13 cellular contexts compared by ENCODE assay signal in genomic region chr5:134116291-134116690, GRCh38. TPM values are rescaled to one million over a fixed set of nuclear protein-coding genes. Genes with fewer than 3 reads are reported as not detected.
DNase-seq lines count a peak whose midpoint lies in the region; ATAC-seq, FAIRE-seq and TF ChIP-seq lines count a peak whose summit lies in the region.
"Had no signal": no experiment of that assay in that cellular context is flagged by ENCODE, and none has a peak within 500 bp of the region (broad histone marks: within the 10 kb centered on the region; RNA-seq: fewer than 3 reads in every experiment).

No MANE protein-coding gene starts in this region.

- no peak for TF ChIP-seq POLR2A in GM12878 (IDR thresholded peaks at IDR 0.05; ENCODE audit: low read depth, low read length)

- H3K27me3 ChIP-seq in CD8-positive, alpha-beta memory T cell (ENCODE audit: insufficient read depth, low read length, poor library complexity, severe bottlenecking), result no peaks in the 10 kb centered on the region
- no peaks in the 10 kb centered on the region; a peak in 1 of 4 replicates for H3K27me3 ChIP-seq in GM12878 (replicated peaks in 1 of 2; ENCODE audit: control insufficient read depth in 2 of 2, insufficient read depth in 2 of 2, low read length in 1 of 2)
- H3K27me3 ChIP-seq: body of pancreas, testis had no signal

- peak overlapping the region; percentile 62 for H3K27ac ChIP-seq in CD8-positive, alpha-beta memory T cell (ENCODE audit: low read depth, low read length)
- no peak overlapping the region for H3K27ac ChIP-seq in GM12878 (ENCODE audit: control insufficient read depth, insufficient read depth)

- peaks cover 36 to 65% (median 37%) of the 10 kb centered on the region in 3 donors for H3K36me3 Mint-ChIP-seq in CD8-positive, alpha-beta memory T cell
- peaks cover 15% of the 10 kb centered on the region for H3K36me3 Mint-ChIP-seq in nephron (ENCODE audit: low read depth)
- peaks cover 0 to 5% of the 10 kb centered on the region in 2 donors for H3K36me3 Mint-ChIP-seq in stimulated activated naive B cell treated with anti-CD40 and anti-IgM and Interleukin-4, amounts not matched to agents 10 μg/mL and 1 μg/mL and 100 μg/mL, for 72 hours

- SMC1A ChIA-PET in GM12878 (lab: Charles Lee; ENCODE audit: uncharacterized antibody, unreplicated experiment), result interaction anchor here (1.4 to 11.4 kb wide), 2 partner anchors 16 to 77 kb away, joined by 3 to 152 read pairs; no protein-coding TSS in a partner anchor

- no peak for DNase-seq in CD8-positive, alpha-beta memory T cell
- DNase-seq in Jurkat, Clone E6-1 (ENCODE audit: low read depth, low spot score), result no peak
- DNase-seq in GM12878 (ENCODE audit: low read depth, low spot score), result no peak
- no peak for DNase-seq in NCI-H82 treated with DMSO at 0.1 percent for 48 hours (lab: John Stamatoyannopoulos, UW; ENCODE audit: unreplicated experiment)
- DNase-seq in stimulated activated naive B cell treated with anti-CD40 and anti-IgM and Interleukin-4, amounts not matched to agents 10 μg/mL and 1 μg/mL and 100 μg/mL, for 72 hours, result no peak
- DNase-seq in NCI-H1930 (lab: John Stamatoyannopoulos, UW), result no peak
- no peak for DNase-seq in foreskin fibroblast
- DNase-seq: NCI-H510A, T-helper 9 cell had no signal

- peaks cover 53% of the 10 kb centered on the region for H3K36me3 ChIP-seq in CD8-positive, alpha-beta memory T cell (ENCODE audit: insufficient read depth, low read length)
- H3K36me3 ChIP-seq in GM12878 (ENCODE audit: control insufficient read depth in 2 of 2, insufficient read depth in 2 of 2, low read length in 1 of 2), result peaks cover 0 to 3% of the 10 kb centered on the region in 2 experiments; a peak in 1 of 4 replicates

- H3K9ac ChIP-seq in GM12878 (ENCODE audit: control insufficient read depth, insufficient read depth, low read length), result peak overlapping the region; percentile 15; the same call in 1 of the 2 replicates

- H3K27me3 Mint-ChIP-seq in CD8-positive, alpha-beta memory T cell, result no peaks in the 10 kb centered on the region
- peaks cover 55% of the 10 kb centered on the region for H3K27me3 Mint-ChIP-seq in nephron (ENCODE audit: low read depth)
- H3K27me3 Mint-ChIP-seq in stimulated activated naive B cell treated with anti-CD40 and anti-IgM and Interleukin-4, amounts not matched to agents 10 μg/mL and 1 μg/mL and 100 μg/mL, for 72 hours, result peaks cover 18 to 27% of the 10 kb centered on the region in 2 donors

- H3K27ac Mint-ChIP-seq in CD8-positive, alpha-beta memory T cell, result peak overlapping the region; percentile 69 to 99 (median 94)
- no peak overlapping the region for H3K27ac Mint-ChIP-seq in nephron
- no peak overlapping the region for H3K27ac Mint-ChIP-seq in stimulated activated naive B cell treated with anti-CD40 and anti-IgM and Interleukin-4, amounts not matched to agents 10 μg/mL and 1 μg/mL and 100 μg/mL, for 72 hours

- no peak for ATAC-seq in GM12878
- no peak for ATAC-seq in stimulated activated naive B cell treated with anti-CD40 and anti-IgM and Interleukin-4, amounts not matched to agents 10 μg/mL and 1 μg/mL and 100 μg/mL, for 72 hours (replicated peaks)

- no peaks in the 10 kb centered on the region for H4K20me1 ChIP-seq in GM12878 (ENCODE audit: control insufficient read depth, insufficient read depth)

- intact Hi-C loops in GM12878 (cut with micrococcal nuclease; ENCODE audit: unreplicated experiment), result no loop called here

- peaks cover 64 to 78% (median 72%) of the 10 kb centered on the region in 3 donors for H3K4me1 Mint-ChIP-seq in CD8-positive, alpha-beta memory T cell
- H3K4me1 Mint-ChIP-seq in nephron, result peaks cover 18% of the 10 kb centered on the region
- peaks cover 16 to 20% of the 10 kb centered on the region in 2 donors for H3K4me1 Mint-ChIP-seq in stimulated activated naive B cell treated with anti-CD40 and anti-IgM and Interleukin-4, amounts not matched to agents 10 μg/mL and 1 μg/mL and 100 μg/mL, for 72 hours

- in situ Hi-C loops in GM12878 (cut with MboI), result no loop called here

- TF ChIP-seq CTCF in GM12878 (IDR thresholded peaks at IDR 0.05 in 2 of 3, conservative IDR thresholded peaks at IDR 0.05 in 1 of 3; ENCODE audit: control insufficient read depth in 2 of 3, extremely low read depth in 1 of 3, insufficient read depth in 1 of 3, low read depth in 3 of 3, low read length in 3 of 3) (no peak), nephron (IDR thresholded peaks at IDR 0.05; ENCODE audit: unreplicated experiment in 3 of 3) (no peak), foreskin fibroblast (IDR thresholded peaks at IDR 0.05; ENCODE audit: low read depth, low read length) (no peak)

- H3K79me2 ChIP-seq in GM12878 (ENCODE audit: control insufficient read depth, insufficient read depth, low read length), result peaks cover 23% of the 10 kb centered on the region

- peak overlapping the region; percentile 80 for H3K4me2 ChIP-seq in GM12878 (ENCODE audit: control insufficient read depth, insufficient read depth)

- no peak for TF ChIP-seq RAD21 in GM12878 (IDR thresholded peaks at IDR 0.05; ENCODE audit: insufficient read depth, low read depth, low read length)

- H3K4me3 ChIP-seq in CD8-positive, alpha-beta memory T cell (ENCODE audit: low read length), result peak overlapping the region; percentile 95
- H3K4me3 ChIP-seq in Jurkat, Clone E6-1 (ENCODE audit: low read length), result peak overlapping the region; percentile 78
- H3K4me3 ChIP-seq in GM12878, result peak overlapping the region; percentile 83; the same call in 1 of the 2 replicates
- H3K4me3 ChIP-seq in foreskin fibroblast (ENCODE audit: low read depth in 1 of 2, low read length in 2 of 2), result no peak overlapping the region
- H3K4me3 ChIP-seq: body of pancreas had no signal

- H3K4me1 ChIP-seq in CD8-positive, alpha-beta memory T cell (ENCODE audit: insufficient read depth, low read length), result peaks cover 54% of the 10 kb centered on the region
- peaks cover 25% of the 10 kb centered on the region for H3K4me1 ChIP-seq in GM12878 (ENCODE audit: control insufficient read depth, insufficient read depth, low read length)
- H3K4me1 ChIP-seq: testis had no signal

- RAD21 ChIA-PET in GM12878 (lab: Charles Lee; ENCODE audit: unreplicated experiment), result interaction anchor here (0.6 to 10.8 kb wide), 4 partner anchors 10 to 77 kb away, joined by 3 to 123 read pairs (median 48); no protein-coding TSS in a partner anchor

- no TSS peak for BruUV-seq in GM12878 (replicated peaks; lab: Mats Ljungman, UMichigan)

- POLR2A ChIA-PET in CD8-positive, alpha-beta memory T cell (lab: Charles Lee), result interaction anchor here (0.5 to 15.6 kb wide), 9 partner anchors 12 to 65 kb away, joined by 3 to 272 read pairs (median 4); no protein-coding TSS in a partner anchor
- POLR2A ChIA-PET in GM12878 (lab: Charles Lee), result interaction anchor here (1.0 to 11.6 kb wide), 4 partner anchors 9 to 106 kb away, joined by 3 to 291 read pairs (median 3); no protein-coding TSS in a partner anchor

- TF ChIP-seq EP300 in GM12878 (IDR thresholded peaks at IDR 0.05; ENCODE audit: borderline replicate concordance in 1 of 2, control insufficient read depth in 1 of 2, low read depth in 2 of 2, low read length in 2 of 2), result no peak

- CTCF ChIA-PET in CD8-positive, alpha-beta memory T cell (lab: Charles Lee), result interaction anchor here (9.8 kb wide), 1 partner anchor 75 kb away, joined by 131 read pairs; no protein-coding TSS in a partner anchor
- CTCF ChIA-PET in GM12878 (lab: Yijun Ruan, JAX), result interaction anchor here (0.9 to 10.7 kb wide), 4 partner anchors 9 to 76 kb away, joined by 4 to 88 read pairs (median 17); no protein-coding TSS in a partner anchor

- H3K4me3 Mint-ChIP-seq in CD8-positive, alpha-beta memory T cell, result peak overlapping the region; percentile 91 to 99 (median 96)
- peak overlapping the region; percentile 78 to 85 (median 82) for H3K4me3 Mint-ChIP-seq in nephron
- no peak overlapping the region for H3K4me3 Mint-ChIP-seq in stimulated activated naive B cell treated with anti-CD40 and anti-IgM and Interleukin-4, amounts not matched to agents 10 μg/mL and 1 μg/mL and 100 μg/mL, for 72 hours

- peaks cover 0 to 2% (median 0%) of the 10 kb centered on the region in 5 donors for H3K9me3 Mint-ChIP-seq in CD8-positive, alpha-beta memory T cell
- no peaks in the 10 kb centered on the region for H3K9me3 Mint-ChIP-seq in nephron
- H3K9me3 Mint-ChIP-seq in stimulated activated naive B cell treated with anti-CD40 and anti-IgM and Interleukin-4, amounts not matched to agents 10 μg/mL and 1 μg/mL and 100 μg/mL, for 72 hours, result no peaks in the 10 kb centered on the region

- H3K9me3 ChIP-seq in CD8-positive, alpha-beta memory T cell (ENCODE audit: low read length), result no peaks in the 10 kb centered on the region
- H3K9me3 ChIP-seq in GM12878 (replicated peaks; ENCODE audit: control insufficient read depth, insufficient read depth, low read length), result no peaks in the 10 kb centered on the region
- H3K9me3 ChIP-seq: body of pancreas, testis had no signal

- no peak for FAIRE-seq in GM12878 (lab: Jason Lieb, UNC)
- FAIRE-seq: keratinocyte had no signal

- WGBS in GM12878 (ENCODE audit: insufficient coverage, insufficient replicate concordance, low lambda C conversion rate, missing lambda C conversion rate), result 81% methylated on average over 10 of the region's 10 CpGs

- H2AFZ ChIP-seq in GM12878 (ENCODE audit: control insufficient read depth, low read depth, low read length), result no peak overlapping the region

TF ChIP-seq in GM12878, 131 proteins besides CTCF, POLR2A, EP300 and RAD21 (continues in another document):
- peak; percentile 46; the same call in 1 of the 2 replicates for TF ChIP-seq PAX5 (IDR thresholded peaks at IDR 0.05; ENCODE audit: borderline replicate concordance, low read depth, low read length)
- TF ChIP-seq LARP7 (IDR thresholded peaks at IDR 0.05), result no peak

RNA-seq across cellular contexts. Expression of gene TCF7, which starts 1.8 kb away (rescaled TPM):
- total RNA-seq in CD8-positive, alpha-beta memory T cell, result 10 to 100 TPM; 85.2 to 89.7 TPM
- polyA plus RNA-seq in CD8-positive, alpha-beta memory T cell, result 344 TPM
- 266 TPM for polyA plus RNA-seq in Jurkat, Clone E6-1 (2012; ENCODE audit: insufficient read depth, insufficient read length)
- 344 and 364 TPM in 2 replicates for total RNA-seq in GM12878 (2013; cell fraction: nucleolus; rRNA removed)
- total RNA-seq in GM12878 (2014; rRNA removed) (19.6 and 21.6 TPM in 2 replicates), GM12878 (2014; rRNA removed; fragmentation: Illumina TruSeq; extraction: Trizol) (23.3 and 24.0 TPM in 2 replicates), GM12878 (2021) (60.2 and 63.5 TPM in 2 replicates)
- 26.0 TPM for polyA plus RNA-seq in GM12878 (2011; ENCODE audit: low read depth)
- polyA plus RNA-seq in GM12878 (2011; rRNA removed) (20.5 and 34.6 TPM in 2 replicates), GM12878 (2014; fragmentation: Illumina TruSeq; extraction: Trizol) (44.1 and 59.3 TPM in 2 replicates), GM12878 (2014; fragmentation: Nextera tagmentation; extraction: Ambion mirVana) (10 to 100 TPM in 1 of 2 experiments, 1 to 10 TPM in 1; 10.0 to 13.2 TPM), GM12878 (2014; rRNA removed) (29.0 and 37.6 TPM in 2 replicates), GM12878 (2016; fragmentation: Nextera tagmentation; extraction: Ambion mirVana) (10 to 100 TPM; 22.7 to 23.2 TPM)
- polyA plus RNA-seq in GM12878 (2011; cell fraction: cytosol; rRNA removed), result 27.6 and 32.9 TPM in 2 replicates
- 62.1 and 64.0 TPM in 2 replicates for polyA plus RNA-seq in GM12878 (2011; cell fraction: nucleus; rRNA removed)
- polyA plus RNA-seq in GM12878 (2012), result 52.2 and 55.4 TPM in 2 replicates
- polyA minus RNA-seq in GM12878 (2011; rRNA and poly(A)+ RNA removed), result 52.8 and 74.5 TPM in 2 replicates
- polyA minus RNA-seq in GM12878 (2011; cell fraction: cytosol; rRNA and poly(A)+ RNA removed), result 25.0 and 25.4 TPM in 2 replicates
- polyA minus RNA-seq in GM12878 (2011; cell fraction: nucleus; rRNA and poly(A)+ RNA removed), result 60.7 and 103 TPM in 2 replicates

Comparison
In these comparisons a context has a peak if more than half of its experiments do, and no peak if none do; other contexts are left out.
1. H3K4me3 ChIP-seq: peak in CD8-positive, alpha-beta memory T cell (single experiment), Jurkat, Clone E6-1 (single experiment) and GM12878 (single experiment); none in foreskin fibroblast (0 of 2).
2. H3K27ac Mint-ChIP-seq: peak in CD8-positive, alpha-beta memory T cell (8 of 8); none in nephron (0 of 3) and stimulated activated naive B cell treated with anti-CD40 and anti-IgM and Interleukin-4, amounts not matched to agents 10 μg/mL and 1 μg/mL and 100 μg/mL, for 72 hours (single experiment).
3. H3K4me3 Mint-ChIP-seq: peak in CD8-positive, alpha-beta memory T cell (7 of 7) and nephron (3 of 3); none in stimulated activated naive B cell treated with anti-CD40 and anti-IgM and Interleukin-4, amounts not matched to agents 10 μg/mL and 1 μg/mL and 100 μg/mL, for 72 hours (0 of 2).